In the genomic region with DNA sequence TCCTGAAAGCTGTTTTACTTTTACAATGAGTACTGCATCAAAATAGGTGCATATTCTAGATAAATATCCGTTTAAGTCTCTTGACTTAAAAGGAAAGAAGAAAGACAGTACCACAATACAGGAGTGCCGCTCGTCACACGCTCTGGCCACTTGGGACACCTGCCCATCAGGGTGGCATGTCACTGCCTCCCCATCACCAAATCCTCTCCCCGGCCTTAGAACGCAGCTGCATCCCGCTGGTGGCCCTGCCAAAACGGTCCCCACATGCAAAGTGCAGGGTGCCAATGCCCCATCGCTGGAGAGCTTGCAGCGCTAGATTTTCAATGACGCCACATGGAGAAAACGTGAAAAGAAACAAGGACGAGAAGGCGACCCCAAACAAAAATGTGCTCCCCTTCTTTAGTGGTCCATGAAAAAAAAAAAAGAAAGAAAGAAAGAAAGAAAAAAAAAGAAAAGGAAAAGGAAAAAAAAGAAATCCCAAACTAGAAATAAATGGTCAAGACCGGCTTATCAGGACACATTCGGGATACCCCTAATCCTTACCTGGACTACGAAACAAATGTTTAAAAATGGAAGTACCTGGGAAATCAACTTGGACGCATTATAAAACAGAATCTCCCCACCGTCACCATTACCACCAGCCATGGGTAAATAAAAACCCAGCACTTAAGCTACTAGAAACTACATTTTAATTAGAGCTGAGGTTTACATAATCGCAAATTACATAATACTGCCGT, we compare ENCODE assay signal across 8 cellular contexts. TPM values are rescaled to one million over a fixed set of nuclear protein-coding genes. Genes with fewer than 3 reads are reported as not detected.
DNase-seq lines count a peak whose midpoint lies in the region; ATAC-seq and TF ChIP-seq lines count a peak whose summit lies in the region.

No MANE protein-coding gene starts in this region.

- peak overlapping the region; percentile 76 to 98 (median 92) for H3K4me2 ChIP-seq in BLaER1 treated with 17β-estradiol and CSF1 and Interleukin-3, amounts not matched to agents 10 nM and 100 nM

- H3K27me3 Mint-ChIP-seq in WTC11 (ENCODE audit: low read depth) = peaks cover 42% of the 10 kb centered on the region
- H3K27me3 Mint-ChIP-seq in memory B cell = no peaks in the 10 kb centered on the region

- H3K4me3 Mint-ChIP-seq in WTC11 (peak overlapping the region; percentile 82), memory B cell (peak overlapping the region; percentile 94)

- ATAC-seq in HG02678 (IDR thresholded peaks at IDR 0.05; ENCODE audit: unreplicated experiment) (peak; percentile 19), WTC11 (no peak), memory B cell (ENCODE audit: low read depth) (no peak), HG03025 (IDR thresholded peaks at IDR 0.05; ENCODE audit: low FRiP score, unreplicated experiment) (no peak)

- no peaks in the 10 kb centered on the region for H3K9me3 ChIP-seq in BLaER1 treated with 17β-estradiol and CSF1 and Interleukin-3, amounts not matched to agents 10 nM and 100 nM (replicated peaks in 1 of 11)

- no peak for TF ChIP-seq CTCF in WTC11 (IDR thresholded peaks at IDR 0.05)

- H3K9ac ChIP-seq in BLaER1 treated with 17β-estradiol and CSF1 and Interleukin-3, amounts not matched to agents 10 nM and 100 nM = peak overlapping the region; percentile 79 to 96 (median 89)

- H4K20me1 ChIP-seq in BLaER1 treated with 17β-estradiol and CSF1 and Interleukin-3, amounts not matched to agents 10 nM and 100 nM = peaks cover 15 to 54% (median 41%) of the 10 kb centered on the region in 11 experiments; a peak in 19 of 22 replicates

- H3K36me3 Mint-ChIP-seq in WTC11 = no peaks in the 10 kb centered on the region
- H3K36me3 Mint-ChIP-seq in memory B cell = no peaks in the 10 kb centered on the region

- no peak overlapping the region for H3K27ac Mint-ChIP-seq in WTC11
- peak overlapping the region; percentile 84 for H3K27ac Mint-ChIP-seq in memory B cell

- H3K36me3 ChIP-seq in BLaER1 treated with 17β-estradiol and CSF1 and Interleukin-3, amounts not matched to agents 10 nM and 100 nM = peaks cover 0 to 11% (median 0%) of the 10 kb centered on the region in 11 experiments; a peak in 2 of 22 replicates

- H3K4me1 Mint-ChIP-seq in WTC11 = peaks cover 16% of the 10 kb centered on the region
- peaks cover 21% of the 10 kb centered on the region for H3K4me1 Mint-ChIP-seq in memory B cell

- peak overlapping the region in 9 of 11 experiments; percentile 71 to 91 (median 86); a peak in 11 of 22 replicates for H3K27ac ChIP-seq in BLaER1 treated with 17β-estradiol and CSF1 and Interleukin-3, amounts not matched to agents 10 nM and 100 nM

- CTCF ChIA-PET in WTC11 (lab: Charles Lee) = interaction anchor here (0.9 to 1.7 kb wide), 5 partner anchors 10 to 139 kb away, joined by 3 to 7 read pairs (median 3); no protein-coding TSS in a partner anchor

- POLR2A ChIA-PET in WTC11 (lab: Charles Lee) = no interaction called here

- peak overlapping the region; percentile 72 to 90 (median 84) for H3K4me3 ChIP-seq in BLaER1 treated with 17β-estradiol and CSF1 and Interleukin-3, amounts not matched to agents 10 nM and 100 nM

- peaks cover 0 to 29% (median 25%) of the 10 kb centered on the region in 11 experiments; a peak in 21 of 22 replicates for H3K27me3 ChIP-seq in BLaER1 treated with 17β-estradiol and CSF1 and Interleukin-3, amounts not matched to agents 10 nM and 100 nM

- H3K4me1 ChIP-seq in BLaER1 treated with 17β-estradiol and CSF1 and Interleukin-3, amounts not matched to agents 10 nM and 100 nM = peaks cover 23 to 39% (median 34%) of the 10 kb centered on the region in 10 experiments

- DNase-seq in WTC11 (ENCODE audit: low spot score) (no peak), cerebellum (ENCODE audit: low spot score) (peak; percentile 56), memory B cell (ENCODE audit: low spot score in 2 of 2) (peak; percentile 5 to 42), kidney glomerular epithelial cell (lab: John Stamatoyannopoulos, UW) (no peak)
- peak; percentile 44 for DNase-seq in stimulated activated CD8-positive, alpha-beta memory T cell treated with anti-CD3 and anti-CD28 coated beads, Interleukin-15, amount 100 ng/mL, for 1 hour (ENCODE audit: low read depth)

- H3K9me3 Mint-ChIP-seq in WTC11 (no peaks in the 10 kb centered on the region), memory B cell (no peaks in the 10 kb centered on the region)

TF ChIP-seq in WTC11, 78 proteins besides CTCF, POLR2A, EP300 and RAD21:
- TF ChIP-seq OVOL2 (CRISPR knock-in tag; IDR thresholded peaks at IDR 0.05; ENCODE audit: borderline replicate concordance) = no peak
- TF ChIP-seq, protein P1, sequence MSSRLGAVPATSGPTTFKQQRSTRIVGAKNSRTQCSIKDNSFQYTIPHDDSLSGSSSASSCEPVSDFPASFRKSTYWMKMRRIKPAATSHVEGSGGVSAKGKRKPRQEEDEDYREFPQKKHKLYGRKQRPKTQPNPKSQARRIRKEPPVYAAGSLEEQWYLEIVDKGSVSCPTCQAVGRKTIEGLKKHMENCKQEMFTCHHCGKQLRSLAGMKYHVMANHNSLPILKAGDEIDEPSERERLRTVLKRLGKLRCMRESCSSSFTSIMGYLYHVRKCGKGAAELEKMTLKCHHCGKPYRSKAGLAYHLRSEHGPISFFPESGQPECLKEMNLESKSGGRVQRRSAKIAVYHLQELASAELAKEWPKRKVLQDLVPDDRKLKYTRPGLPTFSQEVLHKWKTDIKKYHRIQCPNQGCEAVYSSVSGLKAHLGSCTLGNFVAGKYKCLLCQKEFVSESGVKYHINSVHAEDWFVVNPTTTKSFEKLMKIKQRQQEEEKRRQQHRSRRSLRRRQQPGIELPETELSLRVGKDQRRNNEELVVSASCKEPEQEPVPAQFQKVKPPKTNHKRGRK (CRISPR knock-in tag; IDR thresholded peaks at IDR 0.05; ENCODE audit: borderline replicate concordance) = 0 out of 2 replicates have a peak, but pooled peaks have one; percentile 16
- TF ChIP-seq, protein P2, sequence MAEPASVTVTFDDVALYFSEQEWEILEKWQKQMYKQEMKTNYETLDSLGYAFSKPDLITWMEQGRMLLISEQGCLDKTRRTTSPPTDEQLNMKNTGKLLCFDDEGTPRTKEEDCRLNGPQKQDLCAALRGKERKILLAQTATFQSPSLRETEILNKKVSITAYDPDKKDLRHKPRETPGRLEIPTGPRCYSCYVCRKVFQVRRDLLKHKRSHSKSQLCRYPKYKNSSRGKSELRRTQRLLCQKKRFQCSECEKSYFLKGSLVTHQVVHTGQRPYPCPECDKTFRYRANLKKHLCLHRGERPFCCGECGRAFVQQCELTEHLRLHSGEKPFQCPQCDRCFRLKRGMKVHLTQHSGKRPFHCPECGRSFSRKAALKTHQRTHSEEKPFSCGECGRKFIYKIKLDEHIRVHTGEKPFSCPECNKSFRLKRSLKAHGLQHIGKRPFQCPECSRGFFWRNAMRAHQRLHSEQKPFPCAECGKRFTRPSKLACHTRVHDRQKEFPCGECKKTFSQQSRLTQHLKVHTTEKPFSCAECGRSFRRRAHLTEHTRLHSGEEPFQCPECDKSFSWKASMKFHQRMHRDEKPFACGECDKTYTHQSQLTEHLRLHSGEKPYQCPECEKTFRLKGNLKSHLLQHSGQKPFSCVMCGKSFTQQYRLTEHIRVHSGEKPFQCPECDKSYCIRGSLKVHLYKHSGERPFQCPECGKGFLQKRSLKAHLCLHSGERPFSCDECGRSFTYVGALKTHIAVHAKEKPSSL (CRISPR knock-in tag; conservative IDR thresholded peaks at IDR 0.05) = no peak
- no peak for TF ChIP-seq SMAD4 (CRISPR knock-in tag; IDR thresholded peaks at IDR 0.05)

RNA-seq across cellular contexts. Expression of a gene that starts 1.1 kb away (rescaled TPM):
- 16.9 to 19.6 TPM (median 18.6 TPM) in 3 replicates for total RNA-seq in WTC11 (2021)
- total RNA-seq in cerebellum = 37.8 TPM

Comparison
In these comparisons a context has a peak if more than half of its experiments do, and no peak if none do; other contexts are left out.
1. DNase-seq: peak in cerebellum (single experiment), memory B cell (2 of 2) and stimulated activated CD8-positive, alpha-beta memory T cell treated with anti-CD3 and anti-CD28 coated beads, Interleukin-15, amount 100 ng/mL, for 1 hour (single experiment); none in WTC11 (single experiment) and kidney glomerular epithelial cell (single experiment).